ENCODE assay signal across 9 cellular contexts in the genomic region with DNA sequence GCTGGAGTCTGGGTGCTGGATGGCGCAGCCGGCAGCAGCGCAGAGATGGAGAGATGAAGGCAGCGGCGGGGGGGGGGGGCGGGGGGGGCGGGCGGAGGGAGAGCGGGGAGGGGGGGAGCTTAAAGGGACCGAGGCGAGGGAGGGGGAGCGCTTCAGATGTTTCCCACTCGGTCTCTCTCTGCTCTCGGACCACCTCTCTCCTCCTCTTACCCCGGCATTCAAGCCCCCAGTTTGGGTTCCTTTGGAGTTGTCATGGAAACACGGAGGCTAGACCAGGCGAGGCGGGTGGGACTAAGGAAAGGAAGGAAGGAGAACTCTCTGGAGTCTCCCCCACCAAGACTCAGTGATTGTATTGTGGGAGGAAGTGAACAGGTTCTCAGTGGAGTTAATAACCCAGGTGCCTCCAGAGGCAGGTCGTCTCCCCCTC. TPM values are rescaled to one million over a fixed set of nuclear protein-coding genes. Genes with fewer than 3 reads are reported as not detected.
DNase-seq lines count a peak whose midpoint lies in the region; ATAC-seq and TF ChIP-seq lines count a peak whose summit lies in the region.
"Had no signal": no experiment of that assay in that cellular context is flagged by ENCODE, and none has a peak within 500 bp of the region (broad histone marks: within the 10 kb centered on the region; RNA-seq: fewer than 3 reads in every experiment).

A gene (minus strand): TSS at position 55 of the 427 bp plus-strand sequence. CDS start 112 bp downstream, outside the sequence.

- H3K4me3 Mint-ChIP-seq in Caco-2 (ENCODE audit: unreplicated experiment) (peak within 1 kb of the TSS; percentile 86), T-cell (peak within 1 kb of the TSS; percentile 72 to 97 (median 91))

- H3K27me3 Mint-ChIP-seq in Caco-2 (ENCODE audit: insufficient read depth, unreplicated experiment) = no peaks in the 10 kb centered on the region
- H3K27me3 Mint-ChIP-seq in T-cell = peaks cover 6 to 36% of the 10 kb centered on the region in 2 donors

- 16 to 29% (median 23%) methylated on average over 7 to 13 of the region's 19 CpGs for WGBS in psoas muscle, 3 donors

- CTCF ChIA-PET in Caco-2 (lab: Charles Lee) = interaction anchor here (1.0 to 1.6 kb wide), 2 partner anchors 7 to 44 kb away, joined by 3 read pairs; no protein-coding TSS in a partner anchor
- CTCF ChIA-PET in T-cell (lab: Charles Lee) = interaction anchor here in 1 of 2 donors (0.6 kb wide), 1 partner anchor 9 kb away, joined by 5 read pairs; no protein-coding TSS in a partner anchor

- BruUV-seq in Caco-2 (replicated peaks; lab: Mats Ljungman, UMichigan) = no TSS peak

- H3K9me3 Mint-ChIP-seq in Caco-2 (ENCODE audit: unreplicated experiment) (no peaks in the 10 kb centered on the region), T-cell (no peaks in the 10 kb centered on the region)

- H3K4me1 Mint-ChIP-seq in Caco-2 (ENCODE audit: low read depth, unreplicated experiment) (peaks cover 22% of the 10 kb centered on the region), T-cell (peaks cover 61 to 74% (median 72%) of the 10 kb centered on the region in 3 donors)

- TF ChIP-seq CTCF in Caco-2 (IDR thresholded peaks at IDR 0.05; ENCODE audit: insufficient read depth in 1 of 2, low read depth in 1 of 2, low read length in 1 of 2, severe bottlenecking in 1 of 2, unreplicated experiment in 1 of 2) = no peak
- no peak for TF ChIP-seq CTCF in fibroblast of pulmonary artery (IDR thresholded peaks at IDR 0.05; ENCODE audit: low read length, missing control alignments)
- TF ChIP-seq CTCF in psoas muscle (IDR thresholded peaks at IDR 0.05) = no peak
- TF ChIP-seq CTCF in mucosa of descending colon (IDR thresholded peaks at IDR 0.05) = no peak

- POLR2A ChIA-PET in Caco-2 (lab: Charles Lee) (interaction anchor here (1.5 kb wide), 1 partner anchor 44 kb away, joined by 13 read pairs; no protein-coding TSS in a partner anchor), T-cell (lab: Charles Lee) (interaction anchor here in 1 of 2 donors (0.7 kb wide), 1 partner anchor 46 kb away, joined by 15 read pairs; no protein-coding TSS in a partner anchor)

- DNase-seq in Caco-2 = no peak
- DNase-seq in T-cell = peak in 2 of 34 experiments; percentile 11 to 14
- DNase-seq in fibroblast of pulmonary artery (ENCODE audit: low read depth) = no peak
- DNase-seq in psoas muscle = no peak
- no peak for DNase-seq in NCI-H2029 treated with DMSO at 0.1 percent for 48 hours (lab: John Stamatoyannopoulos, UW)
- DNase-seq in mucosa of descending colon = no peak
- no peak for DNase-seq in HUDEP-2 (lab: John Stamatoyannopoulos, UW; ENCODE audit: unreplicated experiment in 76 of 76)
- DNase-seq: kidney glomerular epithelial cell had no signal

- peaks cover 28% of the 10 kb centered on the region for H3K36me3 Mint-ChIP-seq in Caco-2 (ENCODE audit: insufficient read depth, unreplicated experiment)
- no peaks in the 10 kb centered on the region for H3K36me3 Mint-ChIP-seq in T-cell

- H3K36me3 ChIP-seq in Caco-2 (ENCODE audit: control insufficient read depth, insufficient read depth, low read length) (peaks cover 1% of the 10 kb centered on the region; the same call in 1 of the 2 replicates), psoas muscle (ENCODE audit: insufficient read depth in 1 of 2, low read depth in 1 of 2) (peaks cover 2 to 13% of the 10 kb centered on the region in 2 donors), mucosa of descending colon (ENCODE audit: low read depth) (no peaks in the 10 kb centered on the region)

- H3K27ac ChIP-seq in psoas muscle = peak within 1 kb of the TSS; percentile 74

- H3K9me3 ChIP-seq in Caco-2 = no peaks in the 10 kb centered on the region
- H3K9me3 ChIP-seq in psoas muscle = no peaks in the 10 kb centered on the region
- H3K9me3 ChIP-seq in mucosa of descending colon = no peaks in the 10 kb centered on the region

- H3K27ac Mint-ChIP-seq in Caco-2 (ENCODE audit: unreplicated experiment) (peak within 1 kb of the TSS; percentile 96), T-cell (peak within 1 kb of the TSS; percentile 70 to 71)

- intact Hi-C loops in Caco-2 (cut with micrococcal nuclease; ENCODE audit: unreplicated experiment) = no loop called here
- intact Hi-C loops in psoas muscle (cut with DNase I) = loop anchor here in 1 of 2 donors (5.0 kb wide), 1 partner anchor 35 kb away; no protein-coding TSS in a partner anchor
- intact Hi-C loops in mucosa of descending colon (cut with DNase I, micrococcal nuclease) = no loop called here

- no peak for ATAC-seq in T-cell (replicated peaks in 1 of 4)
- no peak for ATAC-seq in psoas muscle
- no peak for ATAC-seq in mucosa of descending colon
- no peak for ATAC-seq in activated CD4-positive, CD25-positive, alpha-beta regulatory T cell treated with anti-CD3 and anti-CD28 coated beads, Interleukin-2, amount 50 U/mL, for 24 hours

- peaks cover 34% of the 10 kb centered on the region for H3K4me1 ChIP-seq in Caco-2
- peaks cover 9% of the 10 kb centered on the region for H3K4me1 ChIP-seq in psoas muscle
- H3K4me1 ChIP-seq in mucosa of descending colon (ENCODE audit: low read depth) = peaks cover 26% of the 10 kb centered on the region

- H3K4me3 ChIP-seq in Caco-2 (ENCODE audit: low read depth, low read length) (peak within 1 kb of the TSS; percentile 90), fibroblast of pulmonary artery (replicated peaks; ENCODE audit: low read depth, low read length) (peak within 1 kb of the TSS; percentile 96), psoas muscle (peak within 1 kb of the TSS; percentile 76), mucosa of descending colon (no peak within 1 kb of the TSS)

- H3K27me3 ChIP-seq in Caco-2 (replicated peaks; ENCODE audit: control insufficient read depth, insufficient read depth, low read length) (no peaks in the 10 kb centered on the region), psoas muscle (ENCODE audit: insufficient read depth in 3 of 3, low read length in 2 of 3) (peaks cover 0 to 31% (median 17%) of the 10 kb centered on the region in 3 donors)

RNA-seq across cellular contexts. Expression of the gene that starts here (rescaled TPM):
- total RNA-seq in Caco-2 (2022) (2.0 and 3.6 TPM in 2 replicates), T-cell (1 to 10 TPM; 1.7 to 3.3 (median 2.3) TPM), psoas muscle (under 1 TPM; 0.08 to 0.51 (median 0.16) TPM), mucosa of descending colon (1 to 10 TPM in 2 of 3 donors, under 1 TPM in 1; 0.96 to 6.6 (median 2.0) TPM)
- polyA plus RNA-seq in psoas muscle = under 1 TPM; 0.22 to 0.28 (median 0.26) TPM
